ENCODE assay signal across 8 cellular contexts in genomic region chr3:71585126-71585525, GRCh38. TPM values are rescaled to one million over a fixed set of nuclear protein-coding genes. Genes with fewer than 3 reads are reported as not detected.
A peak's percentile ranks its signal among the peaks of the same experiment; 100 is the strongest.
DNase-seq lines count a peak whose midpoint lies in the region; ATAC-seq, FAIRE-seq and TF ChIP-seq lines count a peak whose summit lies in the region.

No MANE protein-coding gene starts in this region.

- no peak for DNase-seq in Caco-2
- peak; percentile 41 for DNase-seq in NAMALWA (ENCODE audit: low spot score)
- DNase-seq in chondrocyte (ENCODE audit: low spot score): no peak
- no peak for DNase-seq in sciatic nerve (ENCODE audit: low spot score)
- no peak for DNase-seq in D721Med (ENCODE audit: insufficient read length, low spot score)

- H3K27me3 Mint-ChIP-seq in Caco-2 (ENCODE audit: insufficient read depth, unreplicated experiment) (no peaks in the 10 kb centered on the region), chondrocyte (ENCODE audit: low read depth) (no peaks in the 10 kb centered on the region)

- H3K9me3 Mint-ChIP-seq in Caco-2 (ENCODE audit: unreplicated experiment) (no peaks in the 10 kb centered on the region), chondrocyte (ENCODE audit: low read depth) (peaks cover 6% of the 10 kb centered on the region)

- POLR2A ChIA-PET in Caco-2 (lab: Charles Lee): interaction anchor here (0.7 kb wide), 1 partner anchor 232 kb away, joined by 3 read pairs; no protein-coding TSS in a partner anchor

- no peak overlapping the region; the same call in 1 of the 2 replicates for H3K4me3 ChIP-seq in Caco-2 (ENCODE audit: low read depth, low read length)
- peak overlapping the region; percentile 81 for H3K4me3 ChIP-seq in neuron (ENCODE audit: low read length)

- H3K36me3 ChIP-seq in Caco-2 (ENCODE audit: control insufficient read depth, insufficient read depth, low read length) (no peaks in the 10 kb centered on the region), neuron (ENCODE audit: insufficient read depth, low read length) (no peaks in the 10 kb centered on the region)

- H3K4me1 Mint-ChIP-seq in Caco-2 (ENCODE audit: low read depth, unreplicated experiment) (peaks cover 7% of the 10 kb centered on the region), chondrocyte (ENCODE audit: low read depth) (peaks cover 45% of the 10 kb centered on the region)

- CTCF ChIA-PET in Caco-2 (lab: Charles Lee): interaction anchor here (0.5 to 0.6 kb wide), 2 partner anchors 74 to 229 kb away, joined by 3 to 4 read pairs; no protein-coding TSS in a partner anchor

- ATAC-seq in HG03097 (IDR thresholded peaks at IDR 0.05; ENCODE audit: low FRiP score, unreplicated experiment): no peak
- ATAC-seq in GM18868 (IDR thresholded peaks at IDR 0.05; ENCODE audit: unreplicated experiment): no peak
- ATAC-seq in sciatic nerve: no peak

- peak overlapping the region; percentile 63 for H2AFZ ChIP-seq in neuron (ENCODE audit: low read depth, low read length)

- H3K4me1 ChIP-seq in Caco-2 (peaks cover 7% of the 10 kb centered on the region), neuron (ENCODE audit: insufficient read depth, low read length) (peaks cover 22% of the 10 kb centered on the region)

- H3K27me3 ChIP-seq in Caco-2 (replicated peaks; ENCODE audit: control insufficient read depth, insufficient read depth, low read length): no peaks in the 10 kb centered on the region
- H3K27me3 ChIP-seq in neuron (ENCODE audit: insufficient read depth, low read length): no peaks in the 10 kb centered on the region

- no peak for TF ChIP-seq CTCF in Caco-2 (IDR thresholded peaks at IDR 0.05; ENCODE audit: insufficient read depth in 1 of 2, low read depth in 1 of 2, low read length in 1 of 2, severe bottlenecking in 1 of 2, unreplicated experiment in 1 of 2)
- TF ChIP-seq CTCF in chondrocyte (IDR thresholded peaks at IDR 0.05): no peak
- TF ChIP-seq CTCF in D721Med (IDR thresholded peaks at IDR 0.05; ENCODE audit: insufficient read depth, missing control alignments): no peak

- H3K36me3 Mint-ChIP-seq in Caco-2 (ENCODE audit: insufficient read depth, unreplicated experiment) (peaks cover 22% of the 10 kb centered on the region), chondrocyte (ENCODE audit: low read depth) (peaks cover 6% of the 10 kb centered on the region)

- no peak for FAIRE-seq in D721Med (lab: Jason Lieb, UNC)

- BruUV-seq in Caco-2 (replicated peaks; lab: Mats Ljungman, UMichigan): no TSS peak

- intact Hi-C loops in Caco-2 (cut with micrococcal nuclease; ENCODE audit: unreplicated experiment) (loop anchor here (2.0 to 10.0 kb wide), 5 partner anchors 67 to 1050 kb away; no protein-coding TSS in a partner anchor), sciatic nerve (cut with DNase I) (no loop called here)

- H3K9me3 ChIP-seq in Caco-2: no peaks in the 10 kb centered on the region; the same call in 1 of the 2 replicates
- no peaks in the 10 kb centered on the region for H3K9me3 ChIP-seq in neuron (ENCODE audit: low read length)

- H3K27ac Mint-ChIP-seq in Caco-2 (ENCODE audit: unreplicated experiment): no peak overlapping the region
- peak overlapping the region; percentile 96 for H3K27ac Mint-ChIP-seq in chondrocyte (ENCODE audit: unreplicated experiment)

- H3K4me3 Mint-ChIP-seq in Caco-2 (ENCODE audit: unreplicated experiment) (peak overlapping the region; percentile 91), chondrocyte (ENCODE audit: unreplicated experiment) (peak overlapping the region; percentile 81)

RNA-seq across cellular contexts. Expression of gene FOXP1, which starts 1.6 kb away (rescaled TPM):
- total RNA-seq in Caco-2 (2022) (131 and 155 TPM in 2 replicates), chondrocyte (206 to 249 TPM (median 220 TPM) in 3 replicates), sciatic nerve (137 TPM)
